In the genomic region with DNA sequence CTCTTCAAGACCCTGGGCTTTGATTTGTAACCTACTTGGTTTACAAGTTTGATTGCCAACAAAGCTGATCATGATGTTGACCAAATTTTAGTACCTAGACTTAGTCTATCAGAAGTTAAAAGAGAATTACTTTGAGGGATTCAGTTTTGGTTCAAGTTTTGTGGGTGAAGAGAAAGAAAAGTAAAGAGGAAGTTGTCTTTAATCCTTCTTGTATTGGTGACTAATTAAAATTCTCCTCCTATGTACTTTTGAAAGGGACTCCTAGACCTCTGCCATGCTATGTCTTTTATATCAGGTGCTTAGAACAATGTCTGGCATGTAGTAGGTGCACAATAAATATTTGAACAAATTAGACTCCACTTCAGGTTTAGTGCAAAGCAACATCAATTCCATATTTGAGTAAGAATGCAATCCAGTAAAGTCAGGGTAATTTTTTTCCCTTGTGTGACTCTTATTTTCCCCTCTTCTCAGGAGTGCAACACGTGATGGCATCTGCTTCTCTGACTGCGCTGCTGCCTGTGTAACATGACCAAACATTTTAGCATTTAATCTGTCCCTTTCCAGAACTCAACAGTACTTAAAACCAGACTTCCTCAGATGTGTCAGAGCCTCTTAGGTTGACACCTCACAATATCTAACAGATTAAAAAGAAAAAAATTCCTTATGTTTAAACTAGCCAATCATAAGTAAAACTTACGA, we compare ENCODE assay signal across 16 cellular contexts. TPM values are rescaled to one million over a fixed set of nuclear protein-coding genes. Genes with fewer than 3 reads are reported as not detected.
DNase-seq lines count a peak whose midpoint lies in the region; ATAC-seq, FAIRE-seq and TF ChIP-seq lines count a peak whose summit lies in the region.
"Had no signal": no experiment of that assay in that cellular context is flagged by ENCODE, and none has a peak within 500 bp of the region (broad histone marks: within the 10 kb centered on the region; RNA-seq: fewer than 3 reads in every experiment).

No MANE protein-coding gene starts in this region.

- FAIRE-seq in GM19239 (lab: Jason Lieb, UNC), result peak; percentile 61

- H3K4me3 Mint-ChIP-seq in T-helper 2 cell treated with Interferon-gamma antibody and Interleukin-4, amounts not matched to agents 5 μg/mL and 100 μg/mL, for 36 hours, result no peak overlapping the region
- peak overlapping the region; percentile 27 for H3K4me3 Mint-ChIP-seq in activated T-helper 17 cell treated with anti-CD3 and anti-CD28 coated beads, Interleukin-2, amount 50 U/mL, for 72 hours

- 71 to 86% methylated on average over 3 of the region's 3 CpGs for WGBS in lung, 2 donors

- H3K9me3 Mint-ChIP-seq in T-helper 2 cell treated with Interferon-gamma antibody and Interleukin-4, amounts not matched to agents 5 μg/mL and 100 μg/mL, for 36 hours, result no peaks in the 10 kb centered on the region
- no peaks in the 10 kb centered on the region for H3K9me3 Mint-ChIP-seq in activated T-helper 17 cell treated with anti-CD3 and anti-CD28 coated beads, Interleukin-2, amount 50 U/mL, for 72 hours

- peaks cover 65% of the 10 kb centered on the region for H3K36me3 Mint-ChIP-seq in T-helper 2 cell treated with Interferon-gamma antibody and Interleukin-4, amounts not matched to agents 5 μg/mL and 100 μg/mL, for 36 hours (ENCODE audit: low read depth)
- H3K36me3 Mint-ChIP-seq in activated T-helper 17 cell treated with anti-CD3 and anti-CD28 coated beads, Interleukin-2, amount 50 U/mL, for 72 hours (ENCODE audit: low read depth), result peaks cover 91% of the 10 kb centered on the region

- DNase-seq in T-helper 2 cell treated with Interferon-gamma antibody and Interleukin-4, amounts not matched to agents 5 μg/mL and 100 μg/mL, for 36 hours (ENCODE audit: low spot score), result peak; percentile 28
- DNase-seq in T-helper 2 cell (no peak), GM19239 (ENCODE audit: insufficient read length, low spot score) (no peak), lung (ENCODE audit: low spot score) (no peak), NCI-H2029 (lab: John Stamatoyannopoulos, UW) (no peak), NCI-H187 treated with DMSO at 0.1 percent for 48 hours (lab: John Stamatoyannopoulos, UW) (no peak)
- DNase-seq: activated CD8-positive, alpha-beta memory T cell treated with anti-CD3 and anti-CD28 coated beads, Interleukin-2, amount 50 U/mL, for 48 hours; body of pancreas; Calu3; effector CD8-positive, alpha-beta T cell; left colon; NCI-H1930 had no signal

- TF ChIP-seq CTCF in lung (IDR thresholded peaks at IDR 0.05; ENCODE audit: control extremely low read depth, extremely low read depth), result no peak

- no peaks in the 10 kb centered on the region for H3K27me3 ChIP-seq in lung (ENCODE audit: control insufficient read depth, insufficient read depth)
- H3K27me3 ChIP-seq: body of pancreas, vagina had no signal

- no peaks in the 10 kb centered on the region for H3K9me3 ChIP-seq in lung (ENCODE audit: control insufficient read depth in 2 of 2, insufficient read depth in 1 of 2, low read length in 1 of 2)
- H3K9me3 ChIP-seq: body of pancreas, vagina had no signal

- H3K4me3 ChIP-seq in lung, result no peak overlapping the region
- H3K4me3 ChIP-seq: body of pancreas, vagina had no signal

- H3K4me1 Mint-ChIP-seq in T-helper 2 cell treated with Interferon-gamma antibody and Interleukin-4, amounts not matched to agents 5 μg/mL and 100 μg/mL, for 36 hours (ENCODE audit: low read depth), result peaks cover 28% of the 10 kb centered on the region
- peaks cover 38% of the 10 kb centered on the region for H3K4me1 Mint-ChIP-seq in activated T-helper 17 cell treated with anti-CD3 and anti-CD28 coated beads, Interleukin-2, amount 50 U/mL, for 72 hours

- H3K4me1 ChIP-seq in lung (ENCODE audit: control insufficient read depth in 2 of 2, insufficient read depth in 2 of 2, low read length in 2 of 2), result peaks cover 2 to 38% of the 10 kb centered on the region in 2 donors

- H3K27ac ChIP-seq in lung (ENCODE audit: low read depth in 1 of 2, low read length in 1 of 2), result peak overlapping the region in 1 of 2 donors; percentile 84
- H3K27ac ChIP-seq: body of pancreas, KMS-11, vagina had no signal

- H3K27ac Mint-ChIP-seq in T-helper 2 cell treated with Interferon-gamma antibody and Interleukin-4, amounts not matched to agents 5 μg/mL and 100 μg/mL, for 36 hours, result peak overlapping the region; percentile 60
- peak overlapping the region; percentile 64 for H3K27ac Mint-ChIP-seq in activated T-helper 17 cell treated with anti-CD3 and anti-CD28 coated beads, Interleukin-2, amount 50 U/mL, for 72 hours

- peaks cover 11 to 16% of the 10 kb centered on the region in 2 donors for H3K36me3 ChIP-seq in lung (ENCODE audit: control insufficient read depth in 2 of 2, insufficient read depth in 2 of 2, low read length in 2 of 2)

- peak; percentile 89 for ATAC-seq in activated T-helper 17 cell treated with anti-CD3 and anti-CD28 coated beads, Interleukin-2, amount 50 U/mL, for 72 hours (replicated peaks)
- peak; percentile 41 for ATAC-seq in lung (ENCODE audit: insufficient read depth, low FRiP score)
- ATAC-seq in HG03460 (IDR thresholded peaks at IDR 0.05; ENCODE audit: unreplicated experiment), result no peak
- ATAC-seq: body of pancreas, left colon had no signal

- H3K27me3 Mint-ChIP-seq in T-helper 2 cell treated with Interferon-gamma antibody and Interleukin-4, amounts not matched to agents 5 μg/mL and 100 μg/mL, for 36 hours (ENCODE audit: low read depth), result no peaks in the 10 kb centered on the region
- no peaks in the 10 kb centered on the region for H3K27me3 Mint-ChIP-seq in activated T-helper 17 cell treated with anti-CD3 and anti-CD28 coated beads, Interleukin-2, amount 50 U/mL, for 72 hours

RNA-seq across cellular contexts. Expression of a gene that starts 41.1 kb away (rescaled TPM):
- total RNA-seq in activated T-helper 17 cell treated with anti-CD3 and anti-CD28 coated beads, Interleukin-2, amount 50 U/mL, for 72 hours, result 1 to 10 TPM in 1 of 2 donors, under 1 TPM in 1; 0.45 to 1.5 TPM
- total RNA-seq in lung, result under 1 TPM; 0.63 to 0.98 TPM
- under 1 TPM; 0.54 to 0.55 TPM for polyA plus RNA-seq in lung

RNA-seq across cellular contexts. Expression of a gene that starts 51.0 kb away (rescaled TPM):
- total RNA-seq in activated T-helper 17 cell treated with anti-CD3 and anti-CD28 coated beads, Interleukin-2, amount 50 U/mL, for 72 hours, result 10 to 100 TPM; 61.2 to 65.2 TPM
- total RNA-seq in lung, result 10 to 100 TPM; 56.1 to 69.5 TPM
- polyA plus RNA-seq in lung, result 10 to 100 TPM; 28.6 to 44.5 TPM
